Comparison of ENCODE assay signal across 17 cellular contexts in genomic region chr1:25312806-25313470, GRCh38. TPM values are rescaled to one million over a fixed set of nuclear protein-coding genes. Genes with fewer than 3 reads are reported as not detected.
"Had no signal": no experiment of that assay in that cellular context is flagged by ENCODE, and none has a peak within 500 bp of the region (broad histone marks: within the 10 kb centered on the region; RNA-seq: fewer than 3 reads in every experiment).

No MANE protein-coding gene starts in this region.

RNA-seq across cellular contexts. Expression of gene RHD, which starts 40.6 kb away (rescaled TPM):
- total RNA-seq: activated naive CD4-positive, alpha-beta T cell treated with anti-CD3 and anti-CD28 coated beads for 36 hours; activated naive CD4-positive, alpha-beta T cell treated with anti-CD3 and anti-CD28 coated beads, Interleukin-2, amount 50 U/mL, for 72 hours; activated naive CD8-positive, alpha-beta T cell treated with anti-CD3 and anti-CD28 coated beads for 36 hours; activated naive CD8-positive, alpha-beta T cell treated with anti-CD3 and anti-CD28 coated beads, Interleukin-2, amount 10 ng/mL, durations not matched to agents 7 days and 5 days; activated T-cell treated with anti-CD3 and anti-CD28 coated beads, Interleukin-2, amount 50 U/mL, for 4 hours; activated T-helper 1 cell treated with anti-CD3 and anti-CD28 coated beads, Interleukin-12 subunit alpha, Interleukin-12 subunit beta, Interleukin-2, Interleukin-4 antibody, amounts not matched to agents 30 ng/mL and 10 ng/mL and 1 ng/mL, durations not matched to agents 14 hours and 24 hours and 36 hours; activated T-helper 2 cell treated with anti-CD3 and anti-CD28 coated beads, Interferon-gamma antibody, Interleukin-2, Interleukin-4, amounts not matched to agents 10 μg/mL and 5 μg/mL and 100 μg/mL, durations not matched to agents 14 hours and 24 hours and 36 hours; aorta; ascending aorta; astrocyte; body of pancreas; breast epithelium; bronchial epithelial cell; cardiac muscle cell; cardiac septum; chondrocyte had no signal
- polyA plus RNA-seq: adipose tissue, aorta had no signal
